Comparison of ENCODE assay signal across 8 cellular contexts in genomic region chr10:63132651-63133055, GRCh38. TPM values are rescaled to one million over a fixed set of nuclear protein-coding genes. Genes with fewer than 3 reads are reported as not detected.
DNase-seq lines count a peak whose midpoint lies in the region; ATAC-seq, FAIRE-seq and TF ChIP-seq lines count a peak whose summit lies in the region.

No MANE protein-coding gene starts in this region.

- H3K9me3 ChIP-seq in astrocyte (ENCODE audit: insufficient read depth, low read depth, low read length) (no peaks in the 10 kb centered on the region), lung (ENCODE audit: control insufficient read depth in 2 of 2, insufficient read depth in 1 of 2, low read length in 1 of 2) (no peaks in the 10 kb centered on the region)

- H3K36me3 ChIP-seq in astrocyte (ENCODE audit: insufficient read depth, low read length): no peaks in the 10 kb centered on the region
- H3K36me3 ChIP-seq in lung (ENCODE audit: control insufficient read depth in 2 of 2, insufficient read depth in 2 of 2, low read length in 2 of 2): no peaks in the 10 kb centered on the region

- peaks cover 11% of the 10 kb centered on the region for H3K9me3 Mint-ChIP-seq in activated naive CD4-positive, alpha-beta T cell treated with anti-CD3 and anti-CD28 coated beads, Interleukin-2, amount 10 ng/mL, durations not matched to agents 7 days and 5 days
- H3K9me3 Mint-ChIP-seq in astrocyte (ENCODE audit: unreplicated experiment) (peaks cover 10% of the 10 kb centered on the region), type B pancreatic cell (peaks cover 10% of the 10 kb centered on the region)

- peaks cover 45% of the 10 kb centered on the region for H3K79me2 ChIP-seq in astrocyte (ENCODE audit: insufficient read depth, low read length)

- H3K27me3 ChIP-seq in astrocyte (ENCODE audit: insufficient read depth, low read length) (no peaks in the 10 kb centered on the region), lung (ENCODE audit: control insufficient read depth, insufficient read depth) (no peaks in the 10 kb centered on the region)

- no peak overlapping the region for H3K9ac ChIP-seq in astrocyte (ENCODE audit: low read length)

- H2AFZ ChIP-seq in astrocyte (ENCODE audit: low read depth, low read length): peak overlapping the region; percentile 81

- H3K4me3 Mint-ChIP-seq in activated naive CD4-positive, alpha-beta T cell treated with anti-CD3 and anti-CD28 coated beads, Interleukin-2, amount 10 ng/mL, durations not matched to agents 7 days and 5 days: peak overlapping the region; percentile 93
- H3K4me3 Mint-ChIP-seq in astrocyte (ENCODE audit: unreplicated experiment) (peak overlapping the region; percentile 93), type B pancreatic cell (peak overlapping the region; percentile 90)

- ATAC-seq in lung (ENCODE audit: insufficient read depth, low FRiP score): no peak

- CTCF ChIA-PET in activated naive CD4-positive, alpha-beta T cell treated with anti-CD3 and anti-CD28 coated beads, Interleukin-2, amount 10 ng/mL, durations not matched to agents 7 days and 5 days (lab: Charles Lee): interaction anchor here (1.0 kb wide), 1 partner anchor 499 kb away, joined by 4 read pairs; no protein-coding TSS in a partner anchor

- peaks cover 9% of the 10 kb centered on the region for H3K36me3 Mint-ChIP-seq in activated naive CD4-positive, alpha-beta T cell treated with anti-CD3 and anti-CD28 coated beads, Interleukin-2, amount 10 ng/mL, durations not matched to agents 7 days and 5 days
- H3K36me3 Mint-ChIP-seq in astrocyte (ENCODE audit: low read depth, unreplicated experiment) (peaks cover 8% of the 10 kb centered on the region), type B pancreatic cell (peaks cover 17% of the 10 kb centered on the region)

- peak overlapping the region; percentile 97 for H3K27ac Mint-ChIP-seq in activated naive CD4-positive, alpha-beta T cell treated with anti-CD3 and anti-CD28 coated beads, Interleukin-2, amount 10 ng/mL, durations not matched to agents 7 days and 5 days
- H3K27ac Mint-ChIP-seq in astrocyte (ENCODE audit: unreplicated experiment) (peak overlapping the region; percentile 41), type B pancreatic cell (peak overlapping the region; percentile 96)

- H3K4me1 ChIP-seq in astrocyte (ENCODE audit: insufficient read depth, low read length): no peaks in the 10 kb centered on the region
- H3K4me1 ChIP-seq in lung (ENCODE audit: control insufficient read depth in 2 of 2, insufficient read depth in 2 of 2, low read length in 2 of 2): peaks cover 2 to 11% of the 10 kb centered on the region in 2 donors

- WGBS in lung, 2 donors: 71 to 74% methylated on average over 6 of the region's 6 CpGs

- TF ChIP-seq CTCF in astrocyte (IDR thresholded peaks at IDR 0.05; ENCODE audit: insufficient read depth, low read depth, low read length) (no peak), lung (IDR thresholded peaks at IDR 0.05; ENCODE audit: control extremely low read depth, extremely low read depth) (no peak), type B pancreatic cell (conservative IDR thresholded peaks at IDR 0.05) (peak; percentile 43)

- peaks cover 3% of the 10 kb centered on the region for H3K27me3 Mint-ChIP-seq in activated naive CD4-positive, alpha-beta T cell treated with anti-CD3 and anti-CD28 coated beads, Interleukin-2, amount 10 ng/mL, durations not matched to agents 7 days and 5 days
- no peaks in the 10 kb centered on the region for H3K27me3 Mint-ChIP-seq in astrocyte (ENCODE audit: low read depth, unreplicated experiment)
- H3K27me3 Mint-ChIP-seq in type B pancreatic cell: no peaks in the 10 kb centered on the region

- H4K20me1 ChIP-seq in astrocyte (ENCODE audit: insufficient read depth, low read length): peaks cover 37% of the 10 kb centered on the region

- peak overlapping the region; percentile 88 for H3K4me3 ChIP-seq in astrocyte (ENCODE audit: insufficient read depth, low read depth, low read length)
- peak overlapping the region; percentile 84 for H3K4me3 ChIP-seq in lung

- peaks cover 34% of the 10 kb centered on the region for H3K4me1 Mint-ChIP-seq in activated naive CD4-positive, alpha-beta T cell treated with anti-CD3 and anti-CD28 coated beads, Interleukin-2, amount 10 ng/mL, durations not matched to agents 7 days and 5 days
- peaks cover 22% of the 10 kb centered on the region for H3K4me1 Mint-ChIP-seq in astrocyte (ENCODE audit: low read depth, unreplicated experiment)
- H3K4me1 Mint-ChIP-seq in type B pancreatic cell (ENCODE audit: unreplicated experiment): peaks cover 23% of the 10 kb centered on the region

- no peak for DNase-seq in activated naive CD4-positive, alpha-beta T cell treated with anti-CD3 and anti-CD28 coated beads, Interleukin-2, amount 10 ng/mL, durations not matched to agents 7 days and 5 days
- DNase-seq in activated naive CD4-positive, alpha-beta T cell treated with anti-CD3 and anti-CD28 coated beads, Interleukin-2, amount 50 U/mL, for 16 hours: no peak
- DNase-seq in astrocyte (ENCODE audit: low read depth) (no peak), lung (ENCODE audit: low spot score) (no peak), type B pancreatic cell (ENCODE audit: extremely low spot score, unreplicated experiment) (no peak), GM19238 (ENCODE audit: insufficient read length, low spot score) (no peak), SHP77 treated with DMSO at 0.1 percent for 48 hours (lab: John Stamatoyannopoulos, UW) (no peak), glomerular visceral epithelial cell (ENCODE audit: extremely low spot score) (no peak)

- H3K4me2 ChIP-seq in astrocyte (ENCODE audit: low read length): peak overlapping the region; percentile 90

- no peak for FAIRE-seq in astrocyte (lab: Jason Lieb, UNC)

- no peak overlapping the region for H3K27ac ChIP-seq in astrocyte (ENCODE audit: low read depth, low read length)
- peak overlapping the region in 1 of 2 donors; percentile 7 for H3K27ac ChIP-seq in lung (ENCODE audit: low read depth in 1 of 2, low read length in 1 of 2)

RNA-seq across cellular contexts. Expression of gene NRBF2, which starts 0.5 kb away (rescaled TPM):
- total RNA-seq in astrocyte (55.4 and 60.0 TPM in 2 replicates), lung (10 to 100 TPM; 18.6 to 21.1 TPM), type B pancreatic cell (ENCODE audit: low replicate concordance) (22.1 and 25.0 TPM in 2 replicates)
- 10 to 100 TPM; 11.2 to 25.1 TPM for polyA plus RNA-seq in lung

Comparison
In these comparisons a context has a peak if more than half of its experiments do, and no peak if none do; other contexts are left out.
1. H3K27ac Mint-ChIP-seq: peak in every context shown above with its lines; median percentile 97 in activated naive CD4-positive, alpha-beta T cell treated with anti-CD3 and anti-CD28 coated beads, Interleukin-2, amount 10 ng/mL, durations not matched to agents 7 days and 5 days; 96 in type B pancreatic cell; 41 in astrocyte.